Comparison of ENCODE assay signal across 16 cellular contexts in genomic region chr9:32954642-32955041, GRCh38. TPM values are rescaled to one million over a fixed set of nuclear protein-coding genes. Genes with fewer than 3 reads are reported as not detected.
DNase-seq lines count a peak whose midpoint lies in the region; ATAC-seq and TF ChIP-seq lines count a peak whose summit lies in the region.
"Had no signal": no experiment of that assay in that cellular context is flagged by ENCODE, and none has a peak within 500 bp of the region (broad histone marks: within the 10 kb centered on the region; RNA-seq: fewer than 3 reads in every experiment).

No MANE protein-coding gene starts in this region.

- no peak overlapping the region for H3K27ac Mint-ChIP-seq in endodermal cell
- H3K27ac Mint-ChIP-seq: stimulated activated naive CD8-positive, alpha-beta T cell treated with anti-CD3 and anti-CD28 coated beads, Interleukin-15, Interleukin-2, amounts not matched to agents 100 ng/mL and 50 ng/mL, for 24 hours had no signal

- H3K4me3 ChIP-seq in endodermal cell (ENCODE audit: low read length), result no peak overlapping the region

- H3K27me3 ChIP-seq in endodermal cell (ENCODE audit: control insufficient read depth, insufficient read depth, low read length, poor library complexity, severe bottlenecking), result no peaks in the 10 kb centered on the region

- 73 to 74% methylated on average over 5 to 6 of the region's 6 CpGs for WGBS in endodermal cell (ENCODE audit: insufficient coverage in 1 of 2, insufficient read length in 1 of 2), 2 experiments

- H3K4me1 ChIP-seq in endodermal cell (ENCODE audit: control insufficient read depth, insufficient read depth, low read length), result no peaks in the 10 kb centered on the region

- H3K27me3 Mint-ChIP-seq in endodermal cell (ENCODE audit: insufficient read depth), result no peaks in the 10 kb centered on the region
- H3K27me3 Mint-ChIP-seq: CD8-positive, alpha-beta memory T cell; stimulated activated naive CD8-positive, alpha-beta T cell treated with anti-CD3 and anti-CD28 coated beads, Interleukin-15, Interleukin-2, amounts not matched to agents 100 ng/mL and 50 ng/mL, for 24 hours had no signal

- H3K36me3 Mint-ChIP-seq in endodermal cell (ENCODE audit: low read depth), result peaks cover 38% of the 10 kb centered on the region

- H3K4me3 Mint-ChIP-seq in endodermal cell, result no peak overlapping the region
- H3K4me3 Mint-ChIP-seq: CD8-positive, alpha-beta memory T cell; stimulated activated naive CD8-positive, alpha-beta T cell treated with anti-CD3 and anti-CD28 coated beads, Interleukin-15, Interleukin-2, amounts not matched to agents 100 ng/mL and 50 ng/mL, for 24 hours had no signal

- no peak overlapping the region for H3K9ac ChIP-seq in endodermal cell (ENCODE audit: extremely low read depth, low read length, poor library complexity, severe bottlenecking)
- H3K9ac ChIP-seq: KMS-11 had no signal

- H3K4me1 Mint-ChIP-seq in endodermal cell, result peaks cover 15% of the 10 kb centered on the region
- H3K4me1 Mint-ChIP-seq: CD8-positive, alpha-beta memory T cell had no signal

- H3K9me3 ChIP-seq in endodermal cell (ENCODE audit: control insufficient read depth, low read length), result peaks cover 25% of the 10 kb centered on the region

- H3K36me3 ChIP-seq in endodermal cell (ENCODE audit: control insufficient read depth, insufficient read depth, low read length), result peaks cover 5% of the 10 kb centered on the region

- no peak for TF ChIP-seq CTCF in endodermal cell (conservative IDR thresholded peaks at IDR 0.05)

- H3K9me3 Mint-ChIP-seq in endodermal cell, result peaks cover 38% of the 10 kb centered on the region
- H3K9me3 Mint-ChIP-seq: CD8-positive, alpha-beta memory T cell; stimulated activated naive CD8-positive, alpha-beta T cell treated with anti-CD3 and anti-CD28 coated beads, Interleukin-15, Interleukin-2, amounts not matched to agents 100 ng/mL and 50 ng/mL, for 24 hours had no signal

- no peak overlapping the region for H3K27ac ChIP-seq in endodermal cell (ENCODE audit: low read depth, low read length)
- H3K27ac ChIP-seq: KMS-11 had no signal

- peak; percentile 38; the same call in 2 of the 3 replicates for ATAC-seq in SK-N-SH treated with all-trans-retinoic acid at 6 μM for 48 hours
- no peak for ATAC-seq in GM18873 (IDR thresholded peaks at IDR 0.05; ENCODE audit: low FRiP score, unreplicated experiment)
- ATAC-seq: Right ventricle myocardium inferior had no signal

- DNase-seq in GM04504 (ENCODE audit: low read depth), result peak; percentile 55
- DNase-seq in fibroblast of the conjunctiva (ENCODE audit: low read depth), result peak; percentile 36
- peak; percentile 10 for DNase-seq in renal cortical epithelial cell (ENCODE audit: low read depth)
- no peak for DNase-seq in endodermal cell
- no peak for DNase-seq in midbrain (lab: John Stamatoyannopoulos, UW)
- DNase-seq: activated CD4-positive, alpha-beta T cell treated with anti-CD3 and anti-CD28 coated beads, Interleukin-2, amount 50 U/mL, for 1 hour; anterior cingulate cortex; CD8-positive, alpha-beta memory T cell; GDM1; head of caudate nucleus; NCI-H1694 had no signal

TF ChIP-seq in SK-N-SH treated with all-trans-retinoic acid at 6 μM for 48 hours, 23 proteins besides CTCF, POLR2A, EP300 and RAD21:
- no peak for TF ChIP-seq SNAI2 (CRISPR knock-in tag; IDR thresholded peaks at IDR 0.05)
- peak; percentile 86 for TF ChIP-seq TCF4 (CRISPR knock-in tag; IDR thresholded peaks at IDR 0.05; ENCODE audit: borderline replicate concordance)
- TF ChIP-seq BACH2 (CRISPR knock-in tag; IDR thresholded peaks at IDR 0.05; ENCODE audit: borderline replicate concordance), result no peak
- TF ChIP-seq TSHZ2 (CRISPR knock-in tag; IDR thresholded peaks at IDR 0.05), result 0 out of 2 replicates have a peak, but pooled peaks have one; percentile 50
- TF ChIP-seq PPARA (CRISPR knock-in tag; IDR thresholded peaks at IDR 0.05; ENCODE audit: borderline replicate concordance), result no peak

RNA-seq across cellular contexts. Expression of gene APTX, which starts 46.8 kb away (rescaled TPM):
- 48.4 and 54.2 TPM in 2 replicates for total RNA-seq in renal cortical epithelial cell
- total RNA-seq in endodermal cell, result 10 to 100 TPM; 49.0 to 72.6 TPM
- 44.2 TPM for polyA plus RNA-seq in endodermal cell (2013, experiment 1 of 2)
- polyA plus RNA-seq in endodermal cell (2013, experiment 2 of 2), result 43.6 TPM

Comparison
In these comparisons a context has a peak if more than half of its experiments do, and no peak if none do; other contexts are left out.
1. DNase-seq: peak in GM04504 (single experiment), fibroblast of the conjunctiva (single experiment) and renal cortical epithelial cell (single experiment); none in endodermal cell (single experiment) and midbrain (single experiment).